ENCODE assay signal across 17 cellular contexts in genomic region chr11:108916935-108917334, GRCh38.
DNase-seq lines count a peak whose midpoint lies in the region; FAIRE-seq and TF ChIP-seq lines count a peak whose summit lies in the region.
"Had no signal": no experiment of that assay in that cellular context is flagged by ENCODE, and none has a peak within 500 bp of the region (broad histone marks: within the 10 kb centered on the region; RNA-seq: fewer than 3 reads in every experiment).

No MANE protein-coding gene starts in this region.

- intact Hi-C loops in esophagus muscularis mucosa (cut with DNase I): no loop called here

- H3K27ac ChIP-seq in small intestine (ENCODE audit: low read depth in 1 of 2, low read length in 1 of 2) (no peak overlapping the region), esophagus muscularis mucosa (replicated peaks in 1 of 4) (no peak overlapping the region)

- 81 to 91% (median 84%) methylated on average over 2 of the region's 2 CpGs for WGBS in small intestine, 3 donors
- WGBS in esophagus muscularis mucosa: 87% methylated on average over 2 of the region's 2 CpGs

- no peaks in the 10 kb centered on the region for H3K36me3 ChIP-seq in small intestine (ENCODE audit: control insufficient read depth in 2 of 2, insufficient read depth in 2 of 2, low read length in 2 of 2)
- H3K36me3 ChIP-seq in esophagus muscularis mucosa: peaks cover 0 to 4% (median 0%) of the 10 kb centered on the region in 4 donors

- no peaks in the 10 kb centered on the region for H3K27me3 ChIP-seq in small intestine (ENCODE audit: control insufficient read depth in 2 of 2, insufficient read depth in 2 of 2, low read length in 2 of 2)
- no peaks in the 10 kb centered on the region for H3K27me3 ChIP-seq in esophagus muscularis mucosa

- no peak for TF ChIP-seq CTCF in esophagus muscularis mucosa (IDR thresholded peaks at IDR 0.05)

- H3K4me3 ChIP-seq in small intestine (ENCODE audit: low read depth in 1 of 2, low read length in 2 of 2): no peak overlapping the region
- no peak overlapping the region for H3K4me3 ChIP-seq in esophagus muscularis mucosa

- peak; percentile 40 for DNase-seq in EH (ENCODE audit: low read depth)
- peak; percentile 54 for DNase-seq in LHCN-M2 (ENCODE audit: low read depth)
- peak; percentile 44 for DNase-seq in amniotic epithelial cell (ENCODE audit: low read depth)
- DNase-seq in myocyte (ENCODE audit: low read depth): peak; percentile 25
- no peak for DNase-seq in SW 1271 (lab: John Stamatoyannopoulos, UW)
- no peak for DNase-seq in activated CD4-positive, CD25-positive, alpha-beta regulatory T cell (lab: John Stamatoyannopoulos, UW)
- DNase-seq in small intestine: no peak
- DNase-seq in esophagus muscularis mucosa (ENCODE audit: extremely low spot score): no peak
- DNase-seq: H9, KG1, NCI-H1417 treated with DMSO at 0.1 percent for 48 hours, NCI-H187, NCI-H2107, NCI-H446 treated with DMSO at 0.1 percent for 48 hours, NCI-H526 treated with DMSO at 0.1 percent for 48 hours, OCI-M1 had no signal

- H3K4me1 ChIP-seq in small intestine (ENCODE audit: control insufficient read depth in 2 of 2, insufficient read depth in 1 of 2, low read depth in 1 of 2, low read length in 1 of 2) (no peaks in the 10 kb centered on the region), esophagus muscularis mucosa (peaks cover 0 to 5% (median 0%) of the 10 kb centered on the region in 4 donors)

- no peak for FAIRE-seq in small intestine (lab: Jason Lieb, UNC)
- FAIRE-seq: A204.1 had no signal

- no peak for TF ChIP-seq EP300 in esophagus muscularis mucosa (IDR thresholded peaks at IDR 0.05)

- H3K9me3 ChIP-seq in small intestine (ENCODE audit: control insufficient read depth, low read depth): no peaks in the 10 kb centered on the region
- H3K9me3 ChIP-seq in esophagus muscularis mucosa: no peaks in the 10 kb centered on the region

- TF ChIP-seq POLR2A in esophagus muscularis mucosa (IDR thresholded peaks at IDR 0.05; ENCODE audit: low read depth): no peak

Comparison
In these comparisons a context has a peak if more than half of its experiments do, and no peak if none do; other contexts are left out.
1. DNase-seq: peak in EH (single experiment), LHCN-M2 (single experiment), amniotic epithelial cell (single experiment) and myocyte (single experiment); none in SW 1271 (0 of 2), activated CD4-positive, CD25-positive, alpha-beta regulatory T cell (0 of 4), small intestine (single experiment) and esophagus muscularis mucosa (single experiment).